Comparison of ENCODE assay signal across 15 cellular contexts in the genomic region with DNA sequence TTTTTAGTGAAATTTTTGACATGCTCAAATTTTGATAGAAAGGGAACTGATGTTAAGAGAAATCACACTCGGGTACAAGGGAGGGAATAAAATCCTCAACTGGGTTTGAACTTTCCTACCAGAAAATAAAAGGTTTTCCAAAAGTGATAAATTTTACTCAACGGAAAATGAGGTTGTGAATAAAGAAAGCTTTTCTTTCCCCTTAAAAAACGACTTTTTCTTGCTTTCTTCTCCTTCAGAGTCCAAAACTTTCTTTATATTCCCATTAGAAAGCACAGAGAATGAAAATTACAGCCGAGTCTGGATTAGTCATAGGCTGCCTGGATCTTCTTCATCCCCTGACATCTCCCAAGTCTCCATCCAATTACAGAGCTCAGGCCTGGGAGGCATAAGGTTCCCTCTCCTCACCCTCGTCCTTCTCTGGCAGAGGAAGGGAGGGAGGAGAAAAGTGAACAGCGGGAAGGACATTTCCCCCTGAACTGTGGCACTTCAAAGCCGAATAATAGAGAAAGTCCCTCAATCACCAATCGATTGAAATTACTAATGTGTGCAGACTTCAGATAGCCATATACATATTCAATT.
"Had no signal": no experiment of that assay in that cellular context is flagged by ENCODE, and none has a peak within 500 bp of the region (broad histone marks: within the 10 kb centered on the region; RNA-seq: fewer than 3 reads in every experiment).

No MANE protein-coding gene starts in this region.

- H3K4me1 ChIP-seq: body of pancreas, esophagus muscularis mucosa, pancreas, thyroid gland had no signal

- FAIRE-seq: pancreas, urothelium cell line had no signal

- H3K27ac ChIP-seq: body of pancreas, esophagus muscularis mucosa, pancreas, thyroid gland, VCaP had no signal

- H3K4me3 ChIP-seq: body of pancreas, esophagus muscularis mucosa, pancreas, thyroid gland had no signal

- H3K27ac Mint-ChIP-seq: activated CD4-positive, alpha-beta T cell treated with anti-CD3 and anti-CD28 coated beads for 36 hours; activated CD8-positive, alpha-beta T cell treated with anti-CD3 and anti-CD28 coated beads, Interleukin-2, amount 10 ng/mL, durations not matched to agents 7 days and 5 days; natural killer cell treated with Interleukin-12 subunit alpha and Interleukin-12 subunit beta and Interleukin-15 and Interleukin-18, amount 100 ng/mL, for 72 hours had no signal

- ATAC-seq: activated CD4-positive, alpha-beta T cell treated with anti-CD3 and anti-CD28 coated beads for 36 hours; activated CD8-positive, alpha-beta T cell treated with anti-CD3 and anti-CD28 coated beads, Interleukin-2, amount 10 ng/mL, durations not matched to agents 7 days and 5 days; body of pancreas; natural killer cell treated with Interleukin-12 subunit alpha and Interleukin-12 subunit beta and Interleukin-15 and Interleukin-18, amount 100 ng/mL, for 72 hours; pancreas had no signal

- H3K36me3 ChIP-seq: esophagus muscularis mucosa, pancreas, thyroid gland had no signal

- DNase-seq: activated CD4-positive, alpha-beta T cell treated with anti-CD3 and anti-CD28 coated beads for 36 hours; activated CD8-positive, alpha-beta memory T cell treated with anti-CD3 and anti-CD28 coated beads, Interleukin-2, amount 50 U/mL, for 48 hours; activated CD8-positive, alpha-beta T cell treated with anti-CD3 and anti-CD28 coated beads, Interleukin-2, amount 10 ng/mL, durations not matched to agents 7 days and 5 days; activated naive CD4-positive, alpha-beta T cell treated with Interleukin-2 at 50 U/mL for 16 hours; body of pancreas; dermis blood vessel endothelial cell; foreskin fibroblast; glutamatergic neuron; pancreas; T1000; thyroid gland had no signal

- H3K4me3 Mint-ChIP-seq: activated CD4-positive, alpha-beta T cell treated with anti-CD3 and anti-CD28 coated beads for 36 hours; activated CD8-positive, alpha-beta T cell treated with anti-CD3 and anti-CD28 coated beads, Interleukin-2, amount 10 ng/mL, durations not matched to agents 7 days and 5 days; natural killer cell treated with Interleukin-12 subunit alpha and Interleukin-12 subunit beta and Interleukin-15 and Interleukin-18, amount 100 ng/mL, for 72 hours had no signal

- H3K4me1 Mint-ChIP-seq: activated CD4-positive, alpha-beta T cell treated with anti-CD3 and anti-CD28 coated beads for 36 hours had no signal

- H3K36me3 Mint-ChIP-seq: natural killer cell treated with Interleukin-12 subunit alpha and Interleukin-12 subunit beta and Interleukin-15 and Interleukin-18, amount 100 ng/mL, for 72 hours had no signal

- H3K9me3 ChIP-seq: body of pancreas, esophagus muscularis mucosa, pancreas, thyroid gland had no signal

- H3K27me3 ChIP-seq: body of pancreas, esophagus muscularis mucosa, pancreas, thyroid gland had no signal
